ENCODE assay signal across 2 cellular contexts in genomic region chr3:10561942-10562565, GRCh38.
TF ChIP-seq lines count a peak whose summit lies in the region.

No MANE protein-coding gene starts in this region.

TF ChIP-seq in HEK293, 187 proteins besides CTCF, POLR2A, EP300 and RAD21:
- TF ChIP-seq BCL11A (tag by site-specific recombination; IDR thresholded peaks at IDR 0.05; ENCODE audit: low read depth) (no peak), ELK4 (IDR thresholded peaks at IDR 0.05; ENCODE audit: borderline replicate concordance, low read depth, low read length) (no peak), ZFHX2 (tag by site-specific recombination; conservative IDR thresholded peaks at IDR 0.05) (0 out of 2 replicates have a peak, but pooled peaks have one; percentile 16), SP3 (tag by site-specific recombination; IDR thresholded peaks at IDR 0.05) (no peak)
TF ChIP-seq in HEK293: peak in this region for 1.

TF ChIP-seq in K562, 482 proteins besides CTCF, POLR2A, EP300 and RAD21:
- TF ChIP-seq, protein P1, sequence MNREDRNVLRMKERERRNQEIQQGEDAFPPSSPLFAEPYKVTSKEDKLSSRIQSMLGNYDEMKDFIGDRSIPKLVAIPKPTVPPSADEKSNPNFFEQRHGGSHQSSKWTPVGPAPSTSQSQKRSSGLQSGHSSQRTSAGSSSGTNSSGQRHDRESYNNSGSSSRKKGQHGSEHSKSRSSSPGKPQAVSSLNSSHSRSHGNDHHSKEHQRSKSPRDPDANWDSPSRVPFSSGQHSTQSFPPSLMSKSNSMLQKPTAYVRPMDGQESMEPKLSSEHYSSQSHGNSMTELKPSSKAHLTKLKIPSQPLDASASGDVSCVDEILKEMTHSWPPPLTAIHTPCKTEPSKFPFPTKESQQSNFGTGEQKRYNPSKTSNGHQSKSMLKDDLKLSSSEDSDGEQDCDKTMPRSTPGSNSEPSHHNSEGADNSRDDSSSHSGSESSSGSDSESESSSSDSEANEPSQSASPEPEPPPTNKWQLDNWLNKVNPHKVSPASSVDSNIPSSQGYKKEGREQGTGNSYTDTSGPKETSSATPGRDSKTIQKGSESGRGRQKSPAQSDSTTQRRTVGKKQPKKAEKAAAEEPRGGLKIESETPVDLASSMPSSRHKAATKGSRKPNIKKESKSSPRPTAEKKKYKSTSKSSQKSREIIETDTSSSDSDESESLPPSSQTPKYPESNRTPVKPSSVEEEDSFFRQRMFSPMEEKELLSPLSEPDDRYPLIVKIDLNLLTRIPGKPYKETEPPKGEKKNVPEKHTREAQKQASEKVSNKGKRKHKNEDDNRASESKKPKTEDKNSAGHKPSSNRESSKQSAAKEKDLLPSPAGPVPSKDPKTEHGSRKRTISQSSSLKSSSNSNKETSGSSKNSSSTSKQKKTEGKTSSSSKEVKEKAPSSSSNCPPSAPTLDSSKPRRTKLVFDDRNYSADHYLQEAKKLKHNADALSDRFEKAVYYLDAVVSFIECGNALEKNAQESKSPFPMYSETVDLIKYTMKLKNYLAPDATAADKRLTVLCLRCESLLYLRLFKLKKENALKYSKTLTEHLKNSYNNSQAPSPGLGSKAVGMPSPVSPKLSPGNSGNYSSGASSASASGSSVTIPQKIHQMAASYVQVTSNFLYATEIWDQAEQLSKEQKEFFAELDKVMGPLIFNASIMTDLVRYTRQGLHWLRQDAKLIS (CRISPR knock-in tag; IDR thresholded peaks at IDR 0.05), result no peak
- TF ChIP-seq DMBX1 (CRISPR knock-in tag; IDR thresholded peaks at IDR 0.05; ENCODE audit: borderline replicate concordance) (no peak), EGR1 (conservative IDR thresholded peaks at IDR 0.05) (peak; percentile 11; the same call in 1 of the 2 replicates)
